23 cellular contexts compared by ENCODE assay signal in genomic region chr4:32022071-32022470, GRCh38.
DNase-seq lines count a peak whose midpoint lies in the region; ATAC-seq and TF ChIP-seq lines count a peak whose summit lies in the region.
"Had no signal": no experiment of that assay in that cellular context is flagged by ENCODE, and none has a peak within 500 bp of the region (broad histone marks: within the 10 kb centered on the region; RNA-seq: fewer than 3 reads in every experiment).

No MANE protein-coding gene starts in this region.

- H4K8ac ChIP-seq in mesenchymal stem cell (ENCODE audit: low read length): no peak overlapping the region

- H3K9me3 Mint-ChIP-seq in Caco-2 (ENCODE audit: unreplicated experiment): peaks cover 20% of the 10 kb centered on the region
- H3K9me3 Mint-ChIP-seq in CD8-positive, alpha-beta memory T cell: peaks cover 0 to 25% (median 10%) of the 10 kb centered on the region in 5 donors

- H2BK5ac ChIP-seq in mesenchymal stem cell (ENCODE audit: low read depth, low read length, poor library complexity, severe bottlenecking): no peak overlapping the region

- WGBS in mesenchymal stem cell: 83% methylated on average over 1 of the region's 1 CpG

- peak; percentile 48 for ATAC-seq in PC-3
- ATAC-seq: activated CD8-positive, alpha-beta T cell treated with anti-CD3 and anti-CD28 coated beads for 36 hours; activated T-cell treated with anti-CD3 and anti-CD28 coated beads, Interleukin-2, amount 50 U/mL, for 4 hours had no signal

- H2BK120ac ChIP-seq in mesenchymal stem cell (ENCODE audit: low read depth, low read length): no peak overlapping the region

- H4K91ac ChIP-seq in mesenchymal stem cell (ENCODE audit: low read length): no peak overlapping the region

- H3K4ac ChIP-seq in mesenchymal stem cell (ENCODE audit: low read depth in 1 of 2, low read length in 2 of 2): no peak overlapping the region

- H3K4me2 ChIP-seq in PC-3 (ENCODE audit: low read length) (no peak overlapping the region), mesenchymal stem cell (ENCODE audit: low read length, poor library complexity, severe bottlenecking) (no peak overlapping the region)
- H3K4me2 ChIP-seq: SK-N-SH had no signal

- H3K9me2 ChIP-seq in PC-3 (replicated peaks; ENCODE audit: low read length): no peaks in the 10 kb centered on the region
- H3K9me2 ChIP-seq: SK-N-SH had no signal

- no peak overlapping the region for H2BK12ac ChIP-seq in mesenchymal stem cell (ENCODE audit: low read length in 2 of 2)

- H3K4me3 ChIP-seq in Caco-2 (ENCODE audit: low read depth, low read length) (no peak overlapping the region), PC-3 (ENCODE audit: low read length) (no peak overlapping the region), choroid plexus epithelial cell (ENCODE audit: low read depth, low read length) (no peak overlapping the region), mesenchymal stem cell (ENCODE audit: insufficient read depth in 1 of 2, low read depth in 1 of 2, low read length in 2 of 2) (no peak overlapping the region), uterus (no peak overlapping the region)
- no peak overlapping the region for H3K4me3 ChIP-seq in CD8-positive, alpha-beta memory T cell (ENCODE audit: low read length)
- H3K4me3 ChIP-seq: lung, right atrium auricular region, suprapubic skin had no signal

- CTCF ChIA-PET in Caco-2 (lab: Charles Lee): no interaction called here
- CTCF ChIA-PET in PC-3 (lab: Charles Lee): no interaction called here
- CTCF ChIA-PET in CD8-positive, alpha-beta memory T cell (lab: Charles Lee): no interaction called here

- TF ChIP-seq CTCF in Caco-2 (IDR thresholded peaks at IDR 0.05; ENCODE audit: insufficient read depth in 1 of 2, low read depth in 1 of 2, low read length in 1 of 2, severe bottlenecking in 1 of 2, unreplicated experiment in 1 of 2) (no peak), PC-3 (conservative IDR thresholded peaks at IDR 0.05; ENCODE audit: low read depth, low read length) (no peak), choroid plexus epithelial cell (conservative IDR thresholded peaks at IDR 0.05; ENCODE audit: low read depth, low read length) (no peak), uterus (IDR thresholded peaks at IDR 0.05) (no peak)

- H3K4me1 Mint-ChIP-seq in Caco-2 (ENCODE audit: low read depth, unreplicated experiment): peaks cover 38% of the 10 kb centered on the region
- no peaks in the 10 kb centered on the region for H3K4me1 Mint-ChIP-seq in CD8-positive, alpha-beta memory T cell
- H3K4me1 Mint-ChIP-seq: CD14-positive monocyte, immature natural killer cell had no signal

- DNase-seq in Caco-2 (no peak), PC-3 (peak; percentile 52), choroid plexus epithelial cell (ENCODE audit: low read depth) (peak; percentile 7), mesenchymal stem cell (no peak), substantia nigra (lab: John Stamatoyannopoulos, UW) (no peak), RPMI8226 (no peak), uterus (no peak)
- DNase-seq in CD8-positive, alpha-beta memory T cell: no peak
- DNase-seq: activated CD4-positive, CD25-positive, alpha-beta regulatory T cell; activated CD8-positive, alpha-beta T cell treated with anti-CD3 and anti-CD28 coated beads for 36 hours; activated naive CD4-positive, alpha-beta T cell treated with anti-CD3 and anti-CD28 coated beads for 36 hours; activated T-cell treated with anti-CD3 and anti-CD28 coated beads, Interleukin-2, amount 50 U/mL, for 4 hours; immature natural killer cell; KG1; NCI-H1092; NCI-H2081 treated with DMSO at 0.1 percent for 48 hours; NCI-H510A; SK-N-SH had no signal

- H3K79me2 ChIP-seq in PC-3 (ENCODE audit: low read length): no peaks in the 10 kb centered on the region

- H3K36me3 ChIP-seq in Caco-2 (ENCODE audit: control insufficient read depth, insufficient read depth, low read length): no peaks in the 10 kb centered on the region; the same call in 1 of the 2 replicates
- H3K36me3 ChIP-seq in PC-3 (ENCODE audit: low read depth, low read length): no peaks in the 10 kb centered on the region
- H3K36me3 ChIP-seq in mesenchymal stem cell (ENCODE audit: control insufficient read depth in 1 of 2, insufficient read depth in 2 of 2, low read depth in 1 of 2, low read length in 2 of 2): no peaks in the 10 kb centered on the region
- no peaks in the 10 kb centered on the region for H3K36me3 ChIP-seq in CD8-positive, alpha-beta memory T cell (ENCODE audit: insufficient read depth, low read length)
- H3K36me3 ChIP-seq in uterus: peaks cover 0 to 2% of the 10 kb centered on the region in 2 donors
- H3K36me3 ChIP-seq: right atrium auricular region, suprapubic skin had no signal

- H4K20me1 ChIP-seq in PC-3 (ENCODE audit: low read length): no peaks in the 10 kb centered on the region

- H3K9ac ChIP-seq in PC-3 (ENCODE audit: low read length): no peak overlapping the region
- no peak overlapping the region for H3K9ac ChIP-seq in mesenchymal stem cell (ENCODE audit: low read length)
- H3K9ac ChIP-seq: SK-N-SH had no signal

- no peaks in the 10 kb centered on the region for H3K36me3 Mint-ChIP-seq in Caco-2 (ENCODE audit: insufficient read depth, unreplicated experiment)
- H3K36me3 Mint-ChIP-seq in CD8-positive, alpha-beta memory T cell: no peaks in the 10 kb centered on the region
- H3K36me3 Mint-ChIP-seq: CD14-positive monocyte had no signal

- intact Hi-C loops in Caco-2 (cut with micrococcal nuclease; ENCODE audit: unreplicated experiment): no loop called here
- intact Hi-C loops in PC-3 (cut with micrococcal nuclease): no loop called here
- intact Hi-C loops in uterus (cut with DNase I; ENCODE audit: low total_unique reads): no loop called here

- H3K4me3 Mint-ChIP-seq in Caco-2 (ENCODE audit: unreplicated experiment): no peak overlapping the region
- H3K4me3 Mint-ChIP-seq in CD8-positive, alpha-beta memory T cell: no peak overlapping the region
- H3K4me3 Mint-ChIP-seq: activated CD8-positive, alpha-beta T cell treated with anti-CD3 and anti-CD28 coated beads for 36 hours; activated naive CD4-positive, alpha-beta T cell treated with anti-CD3 and anti-CD28 coated beads for 36 hours; activated T-cell treated with anti-CD3 and anti-CD28 coated beads, Interleukin-2, amount 50 U/mL, for 4 hours; CD14-positive monocyte; immature natural killer cell had no signal

- no peaks in the 10 kb centered on the region for H3K27me3 Mint-ChIP-seq in Caco-2 (ENCODE audit: insufficient read depth, unreplicated experiment)
- no peaks in the 10 kb centered on the region for H3K27me3 Mint-ChIP-seq in CD8-positive, alpha-beta memory T cell
- H3K27me3 Mint-ChIP-seq: activated CD8-positive, alpha-beta T cell treated with anti-CD3 and anti-CD28 coated beads for 36 hours had no signal

- peaks cover 9% of the 10 kb centered on the region; the same call in 1 of the 2 replicates for H3K9me3 ChIP-seq in Caco-2
- H3K9me3 ChIP-seq in PC-3 (ENCODE audit: low read length): no peaks in the 10 kb centered on the region
- no peaks in the 10 kb centered on the region for H3K9me3 ChIP-seq in mesenchymal stem cell (ENCODE audit: control insufficient read depth, low read length)
- no peaks in the 10 kb centered on the region for H3K9me3 ChIP-seq in CD8-positive, alpha-beta memory T cell (ENCODE audit: low read length)
- H3K9me3 ChIP-seq in uterus: no peaks in the 10 kb centered on the region
- H3K9me3 ChIP-seq: right atrium auricular region, SK-N-SH, suprapubic skin had no signal

- H2AK5ac ChIP-seq in mesenchymal stem cell (ENCODE audit: low read length, severe bottlenecking): no peak overlapping the region

- H3K18ac ChIP-seq in mesenchymal stem cell (ENCODE audit: low read depth in 1 of 2, low read length in 2 of 2): no peak overlapping the region

- H3K4me1 ChIP-seq in Caco-2 (peaks cover 40% of the 10 kb centered on the region), PC-3 (ENCODE audit: insufficient read depth, low read length) (peaks cover 12% of the 10 kb centered on the region; the same call in 1 of the 2 replicates), mesenchymal stem cell (ENCODE audit: control insufficient read depth, insufficient read depth, low read depth, low read length) (peaks cover 1% of the 10 kb centered on the region), uterus (no peaks in the 10 kb centered on the region)
- H3K4me1 ChIP-seq in CD8-positive, alpha-beta memory T cell (ENCODE audit: insufficient read depth, low read length): no peaks in the 10 kb centered on the region
- H3K4me1 ChIP-seq: right atrium auricular region, suprapubic skin had no signal

- no peak overlapping the region for H2BK15ac ChIP-seq in mesenchymal stem cell (ENCODE audit: low read depth, poor library complexity, severe bottlenecking)

- H3K27ac ChIP-seq in PC-3 (ENCODE audit: low read length) (peak overlapping the region; percentile 23; the same call in 1 of the 2 replicates), mesenchymal stem cell (ENCODE audit: low read length, poor library complexity, severe bottlenecking) (peak overlapping the region; percentile 51), substantia nigra (ENCODE audit: low read depth, low read length, poor library complexity, severe bottlenecking) (no peak overlapping the region), uterus (no peak overlapping the region)
- H3K27ac ChIP-seq in CD8-positive, alpha-beta memory T cell (ENCODE audit: low read depth, low read length): no peak overlapping the region
- H3K27ac ChIP-seq: right atrium auricular region, RWPE1, suprapubic skin had no signal

- no peaks in the 10 kb centered on the region for H3K79me1 ChIP-seq in mesenchymal stem cell (replicated peaks; ENCODE audit: low read length, poor library complexity, severe bottlenecking)

- no peak overlapping the region for H3K14ac ChIP-seq in mesenchymal stem cell (ENCODE audit: low read length in 2 of 2)

- H3K27me3 ChIP-seq in Caco-2 (replicated peaks; ENCODE audit: control insufficient read depth, insufficient read depth, low read length) (no peaks in the 10 kb centered on the region), PC-3 (ENCODE audit: low read length) (no peaks in the 10 kb centered on the region), mesenchymal stem cell (ENCODE audit: control insufficient read depth in 1 of 2, insufficient read depth in 1 of 2, low read length in 2 of 2) (no peaks in the 10 kb centered on the region), uterus (no peaks in the 10 kb centered on the region)
- H3K27me3 ChIP-seq in CD8-positive, alpha-beta memory T cell (ENCODE audit: insufficient read depth, low read length, poor library complexity, severe bottlenecking): no peaks in the 10 kb centered on the region
- H3K27me3 ChIP-seq: right atrium auricular region, suprapubic skin had no signal

- H2AFZ ChIP-seq in PC-3 (ENCODE audit: low read length): peak overlapping the region; percentile 30; the same call in 1 of the 2 replicates
- no peak overlapping the region for H2AFZ ChIP-seq in mesenchymal stem cell (ENCODE audit: low read depth, low read length)

- BruUV-seq in Caco-2 (replicated peaks; lab: Mats Ljungman, UMichigan) (no TSS peak), PC-3 (replicated peaks; lab: Mats Ljungman, UMichigan) (no TSS peak)

- peak overlapping the region; percentile 62 for H3K27ac Mint-ChIP-seq in Caco-2 (ENCODE audit: unreplicated experiment)
- no peak overlapping the region for H3K27ac Mint-ChIP-seq in CD8-positive, alpha-beta memory T cell
- H3K27ac Mint-ChIP-seq: activated CD8-positive, alpha-beta T cell treated with anti-CD3 and anti-CD28 coated beads for 36 hours; activated naive CD4-positive, alpha-beta T cell treated with anti-CD3 and anti-CD28 coated beads for 36 hours; CD14-positive monocyte; immature natural killer cell had no signal

- H3F3A ChIP-seq in PC-3 (ENCODE audit: low read length, unreplicated experiment): no peaks in the 10 kb centered on the region

- H3K23ac ChIP-seq in mesenchymal stem cell (ENCODE audit: low read length in 2 of 2): no peak overlapping the region

- POLR2A ChIA-PET in Caco-2 (lab: Charles Lee) (no interaction called here), PC-3 (lab: Charles Lee; ENCODE audit: unreplicated experiment) (no interaction called here)
- POLR2A ChIA-PET in CD8-positive, alpha-beta memory T cell (lab: Charles Lee): no interaction called here

- no peak for TF ChIP-seq POLR2A in uterus (IDR thresholded peaks at IDR 0.05)

Comparison
In these comparisons a context has a peak if more than half of its experiments do, and no peak if none do; other contexts are left out.
1. DNase-seq: peak in PC-3 (single experiment) and choroid plexus epithelial cell (single experiment); none in Caco-2 (0 of 2), mesenchymal stem cell (single experiment), substantia nigra (0 of 49), RPMI8226 (single experiment), CD8-positive, alpha-beta memory T cell (0 of 5) and uterus (0 of 2).
2. H3K27ac ChIP-seq: peak in PC-3 (single experiment) and mesenchymal stem cell (single experiment); none in substantia nigra (single experiment), CD8-positive, alpha-beta memory T cell (single experiment) and uterus (0 of 2).